8 cellular contexts compared by ENCODE assay signal in genomic region chr10:128047337-128047736, GRCh38.
DNase-seq lines count a peak whose midpoint lies in the region; ATAC-seq and TF ChIP-seq lines count a peak whose summit lies in the region.

No MANE protein-coding gene starts in this region.

- TF ChIP-seq CTCF in hepatocyte (IDR thresholded peaks at IDR 0.05; ENCODE audit: poor library complexity): no peak

- no peaks in the 10 kb centered on the region for H3K9me3 ChIP-seq in hepatocyte (ENCODE audit: low read depth)

- no peak overlapping the region for H2AFZ ChIP-seq in hepatocyte

- DNase-seq in RPMI8226 (peak; percentile 70), hepatocyte (ENCODE audit: low spot score) (peak; percentile 85), retina (no peak), HuH-7 (ENCODE audit: low spot score) (no peak)
- peak; percentile 71 for DNase-seq in activated gamma-delta T cell treated with anti-CD3 and anti-CD28 coated beads, Interleukin-2, amount 50 U/mL, for 16 hours (ENCODE audit: low read depth)
- DNase-seq in stimulated activated CD4-positive, alpha-beta T cell treated with anti-CD3 and anti-CD28 coated beads, Interleukin-12 subunit alpha, Interleukin-12 subunit beta, amount 100 ng/mL, for 48 hours (ENCODE audit: low read depth in 2 of 3, low spot score in 1 of 3): peak; percentile 70 to 79 (median 75)

- H3K36me3 ChIP-seq in hepatocyte (replicated peaks; ENCODE audit: insufficient read depth, low read depth): no peaks in the 10 kb centered on the region

- H3K9me2 ChIP-seq in hepatocyte (replicated peaks; ENCODE audit: insufficient read depth): no peaks in the 10 kb centered on the region

- 37% methylated on average over 16 of the region's 16 CpGs for WGBS in hepatocyte (ENCODE audit: low lambda C conversion rate, missing lambda C conversion rate)

- ATAC-seq in GM18517 (IDR thresholded peaks at IDR 0.05; ENCODE audit: unreplicated experiment) (peak; percentile 97), HG02970 (IDR thresholded peaks at IDR 0.05; ENCODE audit: low FRiP score, unreplicated experiment) (peak; percentile 98)

- H4K20me1 ChIP-seq in hepatocyte (ENCODE audit: insufficient read depth, poor library complexity, severe bottlenecking): no peaks in the 10 kb centered on the region

- no peak overlapping the region for H3K4me3 ChIP-seq in hepatocyte

- H3K27ac ChIP-seq in hepatocyte: peak overlapping the region; percentile 77

- no peaks in the 10 kb centered on the region for H3K27me3 ChIP-seq in hepatocyte

- no peaks in the 10 kb centered on the region for H3K79me2 ChIP-seq in hepatocyte

- H3K4me2 ChIP-seq in hepatocyte: peak overlapping the region; percentile 16

- peaks cover 8% of the 10 kb centered on the region for H3K4me1 ChIP-seq in hepatocyte (ENCODE audit: insufficient read depth)

Comparison
In these comparisons a context has a peak if more than half of its experiments do, and no peak if none do; other contexts are left out.
1. DNase-seq: peak in RPMI8226 (single experiment), activated gamma-delta T cell treated with anti-CD3 and anti-CD28 coated beads, Interleukin-2, amount 50 U/mL, for 16 hours (single experiment), hepatocyte (single experiment) and stimulated activated CD4-positive, alpha-beta T cell treated with anti-CD3 and anti-CD28 coated beads, Interleukin-12 subunit alpha, Interleukin-12 subunit beta, amount 100 ng/mL, for 48 hours (3 of 3); none in retina (single experiment) and HuH-7 (single experiment).